Comparison of ENCODE assay signal across 9 cellular contexts in genomic region chr13:100875392-100876043, GRCh38.
DNase-seq lines count a peak whose midpoint lies in the region; ATAC-seq and TF ChIP-seq lines count a peak whose summit lies in the region.
"Had no signal": no experiment of that assay in that cellular context is flagged by ENCODE, and none has a peak within 500 bp of the region (broad histone marks: within the 10 kb centered on the region; RNA-seq: fewer than 3 reads in every experiment).

No MANE protein-coding gene starts in this region.

- DNase-seq in A172 (ENCODE audit: low spot score) (peak; percentile 96), HK-2 (ENCODE audit: unreplicated experiment) (peak; percentile 3), chondrocyte (ENCODE audit: low spot score) (no peak), G401 (ENCODE audit: low spot score) (no peak), right atrium auricular region (ENCODE audit: low spot score) (no peak), germinal center (ENCODE audit: low spot score) (no peak)
- no peak for DNase-seq in effector CD4-positive, alpha-beta T cell

- no peak overlapping the region for H3K27ac ChIP-seq in right atrium auricular region

- H3K4me3 Mint-ChIP-seq in chondrocyte (ENCODE audit: unreplicated experiment), result no peak overlapping the region
- H3K4me3 Mint-ChIP-seq: memory B cell had no signal

- peaks cover 19% of the 10 kb centered on the region for H3K4me1 Mint-ChIP-seq in chondrocyte (ENCODE audit: low read depth)
- H3K4me1 Mint-ChIP-seq: memory B cell had no signal

- no peaks in the 10 kb centered on the region for H3K36me3 ChIP-seq in right atrium auricular region

- peaks cover 12% of the 10 kb centered on the region for H3K36me3 Mint-ChIP-seq in chondrocyte (ENCODE audit: low read depth)

- no peaks in the 10 kb centered on the region for H3K27me3 Mint-ChIP-seq in chondrocyte (ENCODE audit: low read depth)

- peak; percentile 70 for ATAC-seq in GM19035 (IDR thresholded peaks at IDR 0.05; ENCODE audit: unreplicated experiment)

- H3K9me3 Mint-ChIP-seq in chondrocyte (ENCODE audit: low read depth), result peaks cover 29% of the 10 kb centered on the region

- no peaks in the 10 kb centered on the region for H3K4me1 ChIP-seq in right atrium auricular region

- no peak for TF ChIP-seq CTCF in chondrocyte (IDR thresholded peaks at IDR 0.05)
- TF ChIP-seq CTCF in right atrium auricular region (IDR thresholded peaks at IDR 0.05), result no peak

- H3K4me3 ChIP-seq in right atrium auricular region, result no peak overlapping the region

- H3K27me3 ChIP-seq in right atrium auricular region, result no peaks in the 10 kb centered on the region

- in situ Hi-C loops in G401 (cut with HindIII; ENCODE audit: low sequenced_read_pairs), result no loop called here

- peak overlapping the region; percentile 90 for H3K27ac Mint-ChIP-seq in chondrocyte (ENCODE audit: unreplicated experiment)
- H3K27ac Mint-ChIP-seq: memory B cell had no signal

- H3K9me3 ChIP-seq in right atrium auricular region, result peaks cover 0 to 9% of the 10 kb centered on the region in 2 donors

Comparison
In these comparisons a context has a peak if more than half of its experiments do, and no peak if none do; other contexts are left out.
1. DNase-seq: peak in A172 (single experiment) and HK-2 (single experiment); none in chondrocyte (single experiment), G401 (single experiment), effector CD4-positive, alpha-beta T cell (single experiment), right atrium auricular region (single experiment) and germinal center (single experiment).